ENCODE assay signal across 22 cellular contexts in the genomic region with DNA sequence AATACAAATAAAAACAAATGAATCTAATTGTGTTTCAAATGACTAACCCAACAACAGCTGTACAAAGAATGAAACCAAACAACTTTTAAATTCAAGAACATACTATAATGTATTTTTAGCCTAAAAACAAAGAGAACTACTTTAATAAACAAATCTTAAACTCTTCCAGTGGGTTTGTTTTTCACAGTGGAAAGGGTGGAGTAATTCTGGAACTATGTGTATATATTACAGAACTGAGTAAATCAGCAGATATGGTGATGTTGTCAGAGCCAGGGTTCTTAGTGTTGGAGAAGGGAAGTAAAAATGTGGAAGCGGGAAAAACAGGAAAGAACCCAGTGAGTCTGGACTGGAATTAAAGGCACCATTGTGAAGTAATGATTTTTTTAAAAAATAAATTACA.
DNase-seq lines count a peak whose midpoint lies in the region; TF ChIP-seq lines count a peak whose summit lies in the region.
"Had no signal": no experiment of that assay in that cellular context is flagged by ENCODE, and none has a peak within 500 bp of the region (broad histone marks: within the 10 kb centered on the region; RNA-seq: fewer than 3 reads in every experiment).

No MANE protein-coding gene starts in this region.

- peak overlapping the region; percentile 63 for H3K27ac Mint-ChIP-seq in osteocyte (ENCODE audit: unreplicated experiment)
- no peak overlapping the region for H3K27ac Mint-ChIP-seq in CD14-positive monocyte
- H3K27ac Mint-ChIP-seq: activated B cell treated with CpG ODN at 0.5 μM for 24 hours; activated CD8-positive, alpha-beta T cell treated with anti-CD3 and anti-CD28 coated beads for 36 hours; activated naive CD4-positive, alpha-beta T cell treated with anti-CD3 and anti-CD28 coated beads, Interleukin-2, amount 50 U/mL, for 72 hours had no signal

- in situ Hi-C loops in astrocyte of the spinal cord (cut with HindIII; ENCODE audit: low sequenced_read_pairs) = no loop called here

- POLR2A ChIA-PET in A673 (lab: Charles Lee; ENCODE audit: low non-redundant PET) = no interaction called here

- H3K9me3 ChIP-seq in A673 (ENCODE audit: low read depth, low read length, poor library complexity, severe bottlenecking) = no peaks in the 10 kb centered on the region
- H3K9me3 ChIP-seq: SJCRH30 had no signal

- H3K4me1 Mint-ChIP-seq in osteocyte (ENCODE audit: unreplicated experiment) (peaks cover 26% of the 10 kb centered on the region), CD14-positive monocyte (peaks cover 27% of the 10 kb centered on the region)

- TF ChIP-seq CTCF in astrocyte of the spinal cord (IDR thresholded peaks at IDR 0.05; ENCODE audit: low read depth, low read length) (no peak), foreskin fibroblast (IDR thresholded peaks at IDR 0.05; ENCODE audit: low read depth, low read length) (no peak), osteocyte (IDR thresholded peaks at IDR 0.05) (no peak), CD14-positive monocyte (IDR thresholded peaks at IDR 0.05) (no peak), A673 (conservative IDR thresholded peaks at IDR 0.05; ENCODE audit: low read depth, low read length) (no peak)

- CTCF ChIA-PET in A673 (lab: Charles Lee) = no interaction called here

- H3K4me3 ChIP-seq in astrocyte of the spinal cord (ENCODE audit: low read depth, low read length) (no peak overlapping the region), foreskin fibroblast (ENCODE audit: low read depth in 1 of 2, low read length in 2 of 2) (no peak overlapping the region), A673 (ENCODE audit: low read depth, low read length, poor library complexity, severe bottlenecking) (no peak overlapping the region)
- H3K4me3 ChIP-seq: GM12878, SJCRH30 had no signal

- intact Hi-C loops in CD14-positive monocyte (cut with micrococcal nuclease) = no loop called here
- intact Hi-C loops in A673 (cut with micrococcal nuclease; ENCODE audit: unreplicated experiment) = no loop called here

- H3K9me3 Mint-ChIP-seq in osteocyte (ENCODE audit: unreplicated experiment) (no peaks in the 10 kb centered on the region), CD14-positive monocyte (peaks cover 0 to 2% (median 0%) of the 10 kb centered on the region in 7 donors)
- H3K9me3 Mint-ChIP-seq: activated B cell treated with CpG ODN at 0.5 μM for 24 hours; activated CD8-positive, alpha-beta T cell treated with anti-CD3 and anti-CD28 coated beads for 36 hours; activated naive CD4-positive, alpha-beta T cell treated with anti-CD3 and anti-CD28 coated beads, Interleukin-2, amount 50 U/mL, for 72 hours; mesothelial cell of epicardium had no signal

- H3K36me3 ChIP-seq in A673 (ENCODE audit: insufficient read depth, low read length, poor library complexity, severe bottlenecking) = peaks cover 36% of the 10 kb centered on the region

- H3K27me3 Mint-ChIP-seq in osteocyte (ENCODE audit: unreplicated experiment) (no peaks in the 10 kb centered on the region), CD14-positive monocyte (ENCODE audit: low read depth in 3 of 3) (peaks cover 0 to 2% (median 0%) of the 10 kb centered on the region in 3 donors)
- H3K27me3 Mint-ChIP-seq: activated B cell treated with CpG ODN at 0.5 μM for 24 hours; activated CD8-positive, alpha-beta T cell treated with anti-CD3 and anti-CD28 coated beads for 36 hours; B cell had no signal

- H3K36me3 Mint-ChIP-seq in osteocyte (ENCODE audit: unreplicated experiment) (peaks cover 17% of the 10 kb centered on the region), CD14-positive monocyte (peaks cover 50 to 51% of the 10 kb centered on the region in 2 donors)

- no peaks in the 10 kb centered on the region for H3K27me3 ChIP-seq in A673 (replicated peaks; ENCODE audit: insufficient read depth, low read depth, low read length, poor library complexity)
- H3K27me3 ChIP-seq: SJCRH30 had no signal

- no peak overlapping the region for H3K4me3 Mint-ChIP-seq in osteocyte (ENCODE audit: unreplicated experiment)
- H3K4me3 Mint-ChIP-seq in CD14-positive monocyte = no peak overlapping the region
- H3K4me3 Mint-ChIP-seq: activated B cell treated with CpG ODN at 0.5 μM for 24 hours; activated CD8-positive, alpha-beta T cell treated with anti-CD3 and anti-CD28 coated beads for 36 hours; B cell; mesothelial cell of epicardium had no signal

- DNase-seq in EH (ENCODE audit: low read depth) = peak; percentile 41
- DNase-seq in astrocyte of the spinal cord (ENCODE audit: low read depth, low spot score) = peak; percentile 23
- DNase-seq in foreskin fibroblast = peak; percentile 46 to 62
- no peak for DNase-seq in osteocyte (ENCODE audit: extremely low spot score, unreplicated experiment)
- no peak for DNase-seq in hippocampal formation (lab: John Stamatoyannopoulos, UW)
- DNase-seq in CD14-positive monocyte (ENCODE audit: low spot score) = no peak
- no peak for DNase-seq in A673 (ENCODE audit: low spot score)
- no peak for DNase-seq in HT-29 (ENCODE audit: low spot score)
- DNase-seq: activated B cell treated with CpG ODN at 0.5 μM for 24 hours; activated CD8-positive, alpha-beta T cell treated with anti-CD3 and anti-CD28 coated beads for 36 hours; activated T-cell treated with anti-CD3 and anti-CD28 coated beads, Interleukin-2, amount 50 U/mL, for 48 hours; GDM1; KG1; kidney glomerular epithelial cell; NCI-H524 treated with DMSO at 0.1 percent for 48 hours; SJCRH30; stimulated activated CD4-positive, alpha-beta T cell treated with anti-CD3 and anti-CD28 coated beads, Interleukin-4, amount 100 ng/mL, for 24 hours; T-helper 2 cell had no signal

- no peak overlapping the region for H3K27ac ChIP-seq in A673 (ENCODE audit: low read depth, low read length, poor library complexity, severe bottlenecking)
- H3K27ac ChIP-seq: SJCRH30 had no signal

- no peaks in the 10 kb centered on the region for H3K4me1 ChIP-seq in A673 (ENCODE audit: insufficient read depth, low read length, poor library complexity, severe bottlenecking)
- H3K4me1 ChIP-seq: SJCRH30 had no signal

- BruUV-seq in A673 (replicated peaks; lab: Mats Ljungman, UMichigan) = no TSS peak

Comparison
In these comparisons a context has a peak if more than half of its experiments do, and no peak if none do; other contexts are left out.
1. DNase-seq: peak in EH (single experiment), astrocyte of the spinal cord (single experiment) and foreskin fibroblast (2 of 2); none in osteocyte (single experiment), hippocampal formation (0 of 2), CD14-positive monocyte (single experiment), A673 (single experiment) and HT-29 (single experiment).